ENCODE assay signal across 12 cellular contexts in genomic region chr10:84548869-84549268, GRCh38.
DNase-seq lines count a peak whose midpoint lies in the region; ATAC-seq and TF ChIP-seq lines count a peak whose summit lies in the region.
"Had no signal": no experiment of that assay in that cellular context is flagged by ENCODE, and none has a peak within 500 bp of the region (broad histone marks: within the 10 kb centered on the region; RNA-seq: fewer than 3 reads in every experiment).

No MANE protein-coding gene starts in this region.

- H3K4me3 Mint-ChIP-seq in stimulated activated naive B cell treated with anti-CD40 and anti-IgM and Interleukin-4, amounts not matched to agents 10 μg/mL and 1 μg/mL and 100 μg/mL, for 72 hours = no peak overlapping the region
- H3K4me3 Mint-ChIP-seq: CD8-positive, alpha-beta T cell; nephron had no signal

- H3K36me3 Mint-ChIP-seq in stimulated activated naive B cell treated with anti-CD40 and anti-IgM and Interleukin-4, amounts not matched to agents 10 μg/mL and 1 μg/mL and 100 μg/mL, for 72 hours = no peaks in the 10 kb centered on the region
- H3K36me3 Mint-ChIP-seq: CD8-positive, alpha-beta T cell had no signal

- no peak overlapping the region for H3K4me2 ChIP-seq in Loucy (ENCODE audit: low read depth, low read length, poor library complexity, severe bottlenecking)

- H4K20me1 ChIP-seq in Loucy (ENCODE audit: insufficient read depth, low read length, poor library complexity, severe bottlenecking) = no peaks in the 10 kb centered on the region

- no peaks in the 10 kb centered on the region for H3K27me3 ChIP-seq in Loucy (ENCODE audit: insufficient read depth, low read length, poor library complexity, severe bottlenecking)

- H3K9me3 Mint-ChIP-seq in stimulated activated naive B cell treated with anti-CD40 and anti-IgM and Interleukin-4, amounts not matched to agents 10 μg/mL and 1 μg/mL and 100 μg/mL, for 72 hours = no peaks in the 10 kb centered on the region
- H3K9me3 Mint-ChIP-seq: CD8-positive, alpha-beta T cell; nephron had no signal

- no peaks in the 10 kb centered on the region for H3K4me1 Mint-ChIP-seq in stimulated activated naive B cell treated with anti-CD40 and anti-IgM and Interleukin-4, amounts not matched to agents 10 μg/mL and 1 μg/mL and 100 μg/mL, for 72 hours

- peak; percentile 55 for TF ChIP-seq CTCF in Loucy (conservative IDR thresholded peaks at IDR 0.05; ENCODE audit: low read length)
- TF ChIP-seq CTCF in epithelial cell of proximal tubule (conservative IDR thresholded peaks at IDR 0.05; ENCODE audit: low read depth, low read length) = peak; percentile 43

- H3K79me2 ChIP-seq in Loucy (ENCODE audit: insufficient read depth, low read length) = no peaks in the 10 kb centered on the region

- H3K4me1 ChIP-seq in Loucy (ENCODE audit: insufficient read depth, low read length, poor library complexity, severe bottlenecking) = no peaks in the 10 kb centered on the region

- H3K9ac ChIP-seq in Loucy (ENCODE audit: low read depth, low read length, poor library complexity, severe bottlenecking) = no peak overlapping the region

- no peaks in the 10 kb centered on the region for H3K36me3 ChIP-seq in Loucy (ENCODE audit: insufficient read depth, low read length)

- no peak overlapping the region for H3K27ac Mint-ChIP-seq in stimulated activated naive B cell treated with anti-CD40 and anti-IgM and Interleukin-4, amounts not matched to agents 10 μg/mL and 1 μg/mL and 100 μg/mL, for 72 hours
- H3K27ac Mint-ChIP-seq: CD8-positive, alpha-beta T cell; nephron had no signal

- peak; percentile 18 to 19 for ATAC-seq in stimulated activated naive B cell treated with anti-CD40 and anti-IgM and Interleukin-4, amounts not matched to agents 10 μg/mL and 1 μg/mL and 100 μg/mL, for 72 hours (replicated peaks)
- ATAC-seq in HG03432 (IDR thresholded peaks at IDR 0.05; ENCODE audit: unreplicated experiment) (no peak), HG02759 (IDR thresholded peaks at IDR 0.05; ENCODE audit: unreplicated experiment) (no peak)
- ATAC-seq: CD8-positive, alpha-beta T cell had no signal

- peaks cover 25 to 32% of the 10 kb centered on the region in 2 donors for H3K27me3 Mint-ChIP-seq in stimulated activated naive B cell treated with anti-CD40 and anti-IgM and Interleukin-4, amounts not matched to agents 10 μg/mL and 1 μg/mL and 100 μg/mL, for 72 hours

- H3K9me2 ChIP-seq in Loucy (replicated peaks; ENCODE audit: low read depth, low read length) = no peaks in the 10 kb centered on the region

- no peak overlapping the region for H3K4me3 ChIP-seq in Loucy (ENCODE audit: low read length, poor library complexity, severe bottlenecking)
- H3K4me3 ChIP-seq in epithelial cell of proximal tubule (ENCODE audit: low read depth, low read length) = no peak overlapping the region

- H2AFZ ChIP-seq in Loucy (ENCODE audit: low read length) = no peak overlapping the region

- H3F3A ChIP-seq in Loucy (ENCODE audit: low read depth) = no peaks in the 10 kb centered on the region

- no peaks in the 10 kb centered on the region for H3K9me3 ChIP-seq in Loucy (ENCODE audit: insufficient read depth, low read depth, low read length)

- peak; percentile 25 for DNase-seq in stimulated activated CD4-positive, alpha-beta T cell treated with anti-CD3 and anti-CD28 coated beads, Interleukin-15, amount 100 ng/mL, for 24 hours
- DNase-seq in stimulated activated CD4-positive, alpha-beta T cell treated with anti-CD3 and anti-CD28 coated beads, Interleukin-12 subunit alpha, Interleukin-12 subunit beta, amount 100 ng/mL, for 4 hours = no peak
- no peak for DNase-seq in epithelial cell of proximal tubule (ENCODE audit: low read depth)
- DNase-seq in stimulated activated naive B cell treated with anti-CD40 and anti-IgM and Interleukin-4, amounts not matched to agents 10 μg/mL and 1 μg/mL and 100 μg/mL, for 72 hours = no peak
- DNase-seq in stimulated activated CD4-positive, alpha-beta T cell treated with anti-CD3 and anti-CD28 coated beads, Interleukin-4, amount 100 ng/mL, for 4 hours = no peak
- DNase-seq: CD8-positive, alpha-beta T cell; effector CD4-positive, alpha-beta T cell; NCI-H1092 had no signal

Comparison
In these comparisons a context has a peak if more than half of its experiments do, and no peak if none do; other contexts are left out.
1. ATAC-seq: peak in stimulated activated naive B cell treated with anti-CD40 and anti-IgM and Interleukin-4, amounts not matched to agents 10 μg/mL and 1 μg/mL and 100 μg/mL, for 72 hours (2 of 2); none in HG03432 (single experiment) and HG02759 (single experiment).